1 cellular context compared by ENCODE assay signal in genomic region chr20:62977613-62978558, GRCh38.
TF ChIP-seq lines count a peak whose summit lies in the region.

No MANE protein-coding gene starts in this region.

TF ChIP-seq in A549, 52 proteins besides CTCF, POLR2A, EP300 and RAD21 (continued from another document):
- TF ChIP-seq PBX3 (IDR thresholded peaks at IDR 0.05), result no peak
- TF ChIP-seq BHLHE40 (IDR thresholded peaks at IDR 0.05; ENCODE audit: low read depth, low read length), result no peak
- TF ChIP-seq POLR2AphosphoS2 (conservative IDR thresholded peaks at IDR 0.05; ENCODE audit: low read length), result no peak
- TF ChIP-seq CHD4 (IDR thresholded peaks at IDR 0.05; ENCODE audit: borderline replicate concordance), result no peak
- no peak for TF ChIP-seq ELK1 (IDR thresholded peaks at IDR 0.05; ENCODE audit: low read depth, low read length)
- TF ChIP-seq TFCP2L1 (CRISPR knock-in tag; IDR thresholded peaks at IDR 0.05), result no peak
- TF ChIP-seq, protein P1, sequence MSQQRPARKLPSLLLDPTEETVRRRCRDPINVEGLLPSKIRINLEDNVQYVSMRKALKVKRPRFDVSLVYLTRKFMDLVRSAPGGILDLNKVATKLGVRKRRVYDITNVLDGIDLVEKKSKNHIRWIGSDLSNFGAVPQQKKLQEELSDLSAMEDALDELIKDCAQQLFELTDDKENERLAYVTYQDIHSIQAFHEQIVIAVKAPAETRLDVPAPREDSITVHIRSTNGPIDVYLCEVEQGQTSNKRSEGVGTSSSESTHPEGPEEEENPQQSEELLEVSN (IDR thresholded peaks at IDR 0.05; ENCODE audit: borderline replicate concordance, low read depth), result no peak
- no peak for TF ChIP-seq RFX5 (IDR thresholded peaks at IDR 0.05)
